9 cellular contexts compared by ENCODE assay signal in the genomic region with DNA sequence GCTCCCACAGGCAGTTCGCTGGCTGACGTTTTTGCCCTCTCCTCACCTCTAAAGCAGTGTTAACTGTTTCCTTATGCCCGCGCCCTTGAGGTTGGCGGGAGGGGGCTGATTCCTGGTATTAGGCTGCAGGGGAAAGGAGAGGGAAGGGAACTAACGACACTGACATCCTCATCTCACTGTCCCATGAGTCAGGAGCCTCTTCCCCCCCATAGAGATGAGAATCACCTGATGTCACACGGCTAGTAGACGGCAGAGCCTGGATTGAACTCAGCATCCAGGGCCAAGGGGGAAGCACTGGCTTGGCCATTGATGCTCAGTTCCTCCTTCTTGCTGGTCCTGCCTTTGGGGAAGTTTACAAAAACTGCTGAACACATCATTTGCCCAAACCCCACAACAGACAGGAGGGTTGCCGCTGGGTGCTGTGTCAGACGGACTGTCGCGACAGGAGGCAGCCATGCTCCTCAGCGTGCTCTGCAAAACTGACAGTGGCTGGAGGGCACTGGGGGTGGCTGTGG. TPM values are rescaled to one million over a fixed set of nuclear protein-coding genes. Genes with fewer than 3 reads are reported as not detected.
DNase-seq lines count a peak whose midpoint lies in the region; ATAC-seq and TF ChIP-seq lines count a peak whose summit lies in the region.
"Had no signal": no experiment of that assay in that cellular context is flagged by ENCODE, and none has a peak within 500 bp of the region (broad histone marks: within the 10 kb centered on the region; RNA-seq: fewer than 3 reads in every experiment).

No MANE protein-coding gene starts in this region.

- no peaks in the 10 kb centered on the region for H3K9me3 ChIP-seq in gastrocnemius medialis

- intact Hi-C loops in left cardiac atrium (cut with DNase I), result no loop called here
- intact Hi-C loops in gastrocnemius medialis (cut with DNase I; ENCODE audit: low total_unique reads), result no loop called here

- in situ Hi-C loops in gastrocnemius medialis (cut with MboI; ENCODE audit: low sequenced_read_pairs in 4 of 4), result no loop called here

- H3K4me3 ChIP-seq in HL-60 (replicated peaks; ENCODE audit: insufficient read depth, low read length), result no peak overlapping the region
- no peak overlapping the region for H3K4me3 ChIP-seq in gastrocnemius medialis

- H3K4me1 ChIP-seq in gastrocnemius medialis, result peaks cover 49 to 52% of the 10 kb centered on the region in 2 donors

- H3K36me3 ChIP-seq in gastrocnemius medialis, result no peaks in the 10 kb centered on the region

- H3K27ac ChIP-seq in HL-60 (replicated peaks) (peak overlapping the region; percentile 84), gastrocnemius medialis (peak overlapping the region; percentile 77 to 89 (median 82))

- H3K9me3 Mint-ChIP-seq in activated T-cell treated with anti-CD3 and anti-CD28 coated beads, Interleukin-2, amount 50 U/mL, for 72 hours, result no peaks in the 10 kb centered on the region

- ATAC-seq in left cardiac atrium (peak; percentile 21 to 39), gastrocnemius medialis (no peak), GM19452 (IDR thresholded peaks at IDR 0.05; ENCODE audit: unreplicated experiment) (no peak)
- ATAC-seq in activated T-cell treated with anti-CD3 and anti-CD28 coated beads, Interleukin-2, amount 50 U/mL, for 72 hours (replicated peaks in 1 of 2), result no peak

- H3K27me3 ChIP-seq in HL-60 (ENCODE audit: insufficient read depth, poor library complexity, severe bottlenecking) (no peaks in the 10 kb centered on the region), gastrocnemius medialis (no peaks in the 10 kb centered on the region)

- no peak for TF ChIP-seq CTCF in HL-60 (IDR thresholded peaks at IDR 0.05; ENCODE audit: insufficient read depth, low read length)
- TF ChIP-seq CTCF in gastrocnemius medialis (IDR thresholded peaks at IDR 0.05 in 4 of 5, conservative IDR thresholded peaks at IDR 0.05 in 1 of 5), result no peak

- H3K4me1 Mint-ChIP-seq in activated T-cell treated with anti-CD3 and anti-CD28 coated beads, Interleukin-2, amount 50 U/mL, for 72 hours (ENCODE audit: low read depth), result peaks cover 54% of the 10 kb centered on the region

- no peak overlapping the region for H3K27ac Mint-ChIP-seq in activated T-cell treated with anti-CD3 and anti-CD28 coated beads, Interleukin-2, amount 50 U/mL, for 72 hours

- H3K27me3 Mint-ChIP-seq in activated T-cell treated with anti-CD3 and anti-CD28 coated beads, Interleukin-2, amount 50 U/mL, for 72 hours (ENCODE audit: low read depth), result no peaks in the 10 kb centered on the region

- H3K4me3 Mint-ChIP-seq in activated T-cell treated with anti-CD3 and anti-CD28 coated beads, Interleukin-2, amount 50 U/mL, for 72 hours, result no peak overlapping the region

- peaks cover 0 to 1% of the 10 kb centered on the region in 2 donors for H3K36me3 Mint-ChIP-seq in activated T-cell treated with anti-CD3 and anti-CD28 coated beads, Interleukin-2, amount 50 U/mL, for 72 hours (ENCODE audit: insufficient read depth in 2 of 2)

- TF ChIP-seq POLR2A in gastrocnemius medialis (IDR thresholded peaks at IDR 0.05), result no peak

- peak; percentile 85 to 91 for DNase-seq in HL-60 (ENCODE audit: low read depth in 1 of 2, low spot score in 1 of 2)
- peak; percentile 81 for DNase-seq in SKM-1 treated with dmso at 0.1 percent for 144 hours (lab: John Stamatoyannopoulos, UW; ENCODE audit: unreplicated experiment)
- DNase-seq in left cardiac atrium, result peak; percentile 42
- peak in 1 of 2 donors; percentile 37 for DNase-seq in gastrocnemius medialis
- DNase-seq in activated T-cell treated with anti-CD3 and anti-CD28 coated beads, Interleukin-2, amount 50 U/mL, for 72 hours, result no peak
- no peak for DNase-seq in activated gamma-delta T cell (lab: John Stamatoyannopoulos, UW)
- DNase-seq in activated CD8-positive, alpha-beta memory T cell treated with anti-CD3 and anti-CD28 coated beads, Interleukin-2, amount 50 U/mL, for 4 hours, result no peak
- DNase-seq: activated naive CD4-positive, alpha-beta T cell treated with Interleukin-2 at 50 U/mL for 16 hours had no signal

RNA-seq across cellular contexts. Expression of a gene that starts 38.5 kb away (rescaled TPM):
- total RNA-seq in left cardiac atrium, result 100 to 1,000 TPM; 242 to 257 TPM
- 100 to 1,000 TPM; 349 to 547 (median 423) TPM for total RNA-seq in gastrocnemius medialis
- 100 to 1,000 TPM; 123 to 170 TPM for total RNA-seq in activated T-cell treated with anti-CD3 and anti-CD28 coated beads, Interleukin-2, amount 50 U/mL, for 72 hours

Comparison
In these comparisons a context has a peak if more than half of its experiments do, and no peak if none do; other contexts are left out.
1. DNase-seq: peak in HL-60 (2 of 2), SKM-1 treated with dmso at 0.1 percent for 144 hours (single experiment) and left cardiac atrium (single experiment); none in activated T-cell treated with anti-CD3 and anti-CD28 coated beads, Interleukin-2, amount 50 U/mL, for 72 hours (0 of 2), activated gamma-delta T cell (single experiment) and activated CD8-positive, alpha-beta memory T cell treated with anti-CD3 and anti-CD28 coated beads, Interleukin-2, amount 50 U/mL, for 4 hours (single experiment).
2. ATAC-seq: peak in left cardiac atrium (2 of 2); none in gastrocnemius medialis (0 of 2), GM19452 (single experiment) and activated T-cell treated with anti-CD3 and anti-CD28 coated beads, Interleukin-2, amount 50 U/mL, for 72 hours (0 of 2).